8 cellular contexts compared by ENCODE assay signal in the genomic region with DNA sequence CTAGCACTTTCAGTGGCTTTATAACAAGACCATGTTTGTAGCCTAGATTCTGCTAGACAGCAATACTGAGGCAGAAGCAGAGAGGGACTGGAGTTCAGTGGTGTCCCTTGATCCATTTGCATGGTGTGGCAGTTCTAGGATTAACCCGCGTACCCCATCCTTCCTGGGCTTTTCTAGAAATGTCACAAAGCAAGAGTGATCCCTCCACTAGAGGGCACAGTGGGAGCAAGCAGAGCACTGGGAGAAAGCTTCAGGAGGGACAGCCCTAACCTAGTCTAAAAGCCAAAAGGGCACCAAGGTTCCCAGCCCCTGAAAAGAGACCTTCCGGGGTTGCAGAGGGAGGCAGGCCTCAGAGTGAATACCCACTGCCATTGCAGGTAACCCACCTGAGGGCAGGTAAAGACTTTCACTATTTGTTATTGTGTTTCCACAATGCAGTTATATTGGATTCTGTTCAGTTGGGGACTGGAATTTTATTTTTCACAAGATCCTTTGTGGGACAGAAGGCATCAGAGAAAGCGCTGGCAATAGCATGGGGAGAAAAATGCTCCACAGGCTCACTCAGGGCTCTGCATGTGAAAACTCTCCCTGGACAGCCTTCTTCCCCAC.
DNase-seq lines count a peak whose midpoint lies in the region; ATAC-seq, FAIRE-seq and TF ChIP-seq lines count a peak whose summit lies in the region.

No MANE protein-coding gene starts in this region.

- H3K4me1 Mint-ChIP-seq in T-helper 17 cell (peaks cover 5% of the 10 kb centered on the region), astrocyte (ENCODE audit: low read depth, unreplicated experiment) (peaks cover 2% of the 10 kb centered on the region)

- no peak overlapping the region for H3K27ac Mint-ChIP-seq in T-helper 17 cell
- no peak overlapping the region for H3K27ac Mint-ChIP-seq in astrocyte (ENCODE audit: unreplicated experiment)

- H3K36me3 Mint-ChIP-seq in T-helper 17 cell (ENCODE audit: low read depth) (no peaks in the 10 kb centered on the region), astrocyte (ENCODE audit: low read depth, unreplicated experiment) (no peaks in the 10 kb centered on the region)

- no peaks in the 10 kb centered on the region for H3K27me3 ChIP-seq in Loucy (ENCODE audit: insufficient read depth, low read length, poor library complexity, severe bottlenecking)
- H3K27me3 ChIP-seq in astrocyte (ENCODE audit: insufficient read depth, low read length): no peaks in the 10 kb centered on the region

- H3K4me1 ChIP-seq in Loucy (ENCODE audit: insufficient read depth, low read length, poor library complexity, severe bottlenecking): peaks cover 9% of the 10 kb centered on the region
- H3K4me1 ChIP-seq in astrocyte (ENCODE audit: insufficient read depth, low read length): peaks cover 4% of the 10 kb centered on the region

- H3K4me3 Mint-ChIP-seq in T-helper 17 cell (no peak overlapping the region), astrocyte (ENCODE audit: unreplicated experiment) (no peak overlapping the region)

- H3K4me2 ChIP-seq in Loucy (ENCODE audit: low read depth, low read length, poor library complexity, severe bottlenecking): no peak overlapping the region
- H3K4me2 ChIP-seq in astrocyte (ENCODE audit: low read length): no peak overlapping the region

- H3K27ac ChIP-seq in astrocyte (ENCODE audit: low read depth, low read length): no peak overlapping the region

- no peaks in the 10 kb centered on the region for H3K79me2 ChIP-seq in Loucy (ENCODE audit: insufficient read depth, low read length)
- H3K79me2 ChIP-seq in astrocyte (ENCODE audit: insufficient read depth, low read length): no peaks in the 10 kb centered on the region

- peak; percentile 94 for TF ChIP-seq CTCF in Loucy (conservative IDR thresholded peaks at IDR 0.05; ENCODE audit: low read length)
- TF ChIP-seq CTCF in astrocyte (IDR thresholded peaks at IDR 0.05; ENCODE audit: insufficient read depth, low read depth, low read length): peak; percentile 81

- H3K9ac ChIP-seq in Loucy (ENCODE audit: low read depth, low read length, poor library complexity, severe bottlenecking) (peak overlapping the region; percentile 38), astrocyte (ENCODE audit: low read length) (no peak overlapping the region)

- H3F3A ChIP-seq in Loucy (ENCODE audit: low read depth): no peaks in the 10 kb centered on the region

- H4K20me1 ChIP-seq in Loucy (ENCODE audit: insufficient read depth, low read length, poor library complexity, severe bottlenecking): no peaks in the 10 kb centered on the region
- H4K20me1 ChIP-seq in astrocyte (ENCODE audit: insufficient read depth, low read length): no peaks in the 10 kb centered on the region

- no peaks in the 10 kb centered on the region for H3K9me2 ChIP-seq in Loucy (replicated peaks; ENCODE audit: low read depth, low read length)

- peaks cover 17% of the 10 kb centered on the region for H3K27me3 Mint-ChIP-seq in T-helper 17 cell
- no peaks in the 10 kb centered on the region for H3K27me3 Mint-ChIP-seq in astrocyte (ENCODE audit: low read depth, unreplicated experiment)

- H2AFZ ChIP-seq in Loucy (ENCODE audit: low read length) (no peak overlapping the region), astrocyte (ENCODE audit: low read depth, low read length) (no peak overlapping the region)

- H3K4me3 ChIP-seq in Loucy (ENCODE audit: low read length, poor library complexity, severe bottlenecking): no peak overlapping the region
- H3K4me3 ChIP-seq in astrocyte (ENCODE audit: insufficient read depth, low read depth, low read length): no peak overlapping the region

- DNase-seq in AG08396 (ENCODE audit: low spot score) (peak; percentile 72), T-helper 17 cell (peak in 1 of 3 donors; percentile 40), astrocyte (ENCODE audit: low read depth) (no peak), hippocampal formation (lab: John Stamatoyannopoulos, UW) (peak; percentile 18 to 26)
- DNase-seq in stimulated activated CD4-positive, alpha-beta T cell treated with anti-CD3 and anti-CD28 coated beads, Interleukin-12 subunit alpha, Interleukin-12 subunit beta, amount 100 ng/mL, for 4 hours: peak; percentile 30

- H3K36me3 ChIP-seq in Loucy (ENCODE audit: insufficient read depth, low read length): peaks cover 8% of the 10 kb centered on the region; the same call in 1 of the 2 replicates
- no peaks in the 10 kb centered on the region for H3K36me3 ChIP-seq in astrocyte (ENCODE audit: insufficient read depth, low read length)

- FAIRE-seq in astrocyte (lab: Jason Lieb, UNC): peak; percentile 5

- H3K9me3 ChIP-seq in Loucy (ENCODE audit: insufficient read depth, low read depth, low read length) (no peaks in the 10 kb centered on the region), T-helper 17 cell (ENCODE audit: control insufficient read depth, low read length, poor library complexity, severe bottlenecking) (no peaks in the 10 kb centered on the region), astrocyte (ENCODE audit: insufficient read depth, low read depth, low read length) (no peaks in the 10 kb centered on the region)

- peak; percentile 55 for ATAC-seq in GM18499 (IDR thresholded peaks at IDR 0.05; ENCODE audit: insufficient read depth, unreplicated experiment)
- peak; percentile 78 for ATAC-seq in T-helper 17 cell
- ATAC-seq in HG03342 (IDR thresholded peaks at IDR 0.05; ENCODE audit: unreplicated experiment): no peak

- peaks cover 5% of the 10 kb centered on the region for H3K9me3 Mint-ChIP-seq in astrocyte (ENCODE audit: unreplicated experiment)
